ENCODE assay signal across 7 cellular contexts in the genomic region with DNA sequence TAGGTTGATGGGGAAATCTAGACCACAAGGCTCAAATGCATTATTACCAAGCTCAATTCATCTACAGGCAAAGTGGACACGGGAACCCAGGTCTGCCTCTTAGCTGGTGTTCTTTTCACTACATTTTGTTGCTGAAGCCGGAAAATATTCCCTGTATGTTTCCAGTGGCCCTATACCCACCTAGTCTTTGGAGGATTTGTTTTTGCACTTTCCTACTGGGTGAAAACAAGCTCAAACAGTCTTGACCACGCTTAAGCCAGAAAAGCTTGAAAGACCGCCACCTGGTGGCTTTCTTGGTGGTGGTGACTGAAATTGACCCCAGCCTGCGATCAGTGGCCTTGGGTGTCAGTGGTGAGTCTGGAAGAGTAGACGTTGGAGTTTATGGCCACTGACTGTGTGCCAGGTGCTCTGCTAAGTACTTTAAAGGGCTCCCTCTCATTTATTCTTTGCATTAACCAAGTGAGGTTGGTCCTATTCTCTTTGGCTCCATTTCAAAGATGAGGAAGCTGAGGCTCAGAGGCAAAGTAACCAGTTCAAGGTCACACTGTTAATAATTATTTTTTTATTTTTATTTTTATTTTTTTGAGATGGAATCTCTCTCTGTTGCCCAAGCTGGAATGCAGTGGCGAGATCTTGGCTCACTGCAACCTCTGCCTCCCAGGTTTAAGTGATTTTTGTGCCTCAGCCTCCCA. TPM values are rescaled to one million over a fixed set of nuclear protein-coding genes. Genes with fewer than 3 reads are reported as not detected.
DNase-seq lines count a peak whose midpoint lies in the region; ATAC-seq, FAIRE-seq and TF ChIP-seq lines count a peak whose summit lies in the region.

No MANE protein-coding gene starts in this region.

- TF ChIP-seq EP300 in K562 (IDR thresholded peaks at IDR 0.05; ENCODE audit: low read length), result no peak

- TF ChIP-seq RAD21 in K562 (CRISPR knock-in tag; conservative IDR thresholded peaks at IDR 0.05 in 1 of 2, IDR thresholded peaks at IDR 0.05 in 1 of 2), result peak in 1 of 2 experiments; percentile 66; a peak in 3 of 4 replicates

- no peaks in the 10 kb centered on the region for H3K9me1 ChIP-seq in K562 (ENCODE audit: control insufficient read depth, insufficient read depth, low read length)

- ATAC-seq in K562, result peak; percentile 81
- ATAC-seq in HG02588 (IDR thresholded peaks at IDR 0.05; ENCODE audit: unreplicated experiment), result no peak

- intact Hi-C loops in K562 (cut with micrococcal nuclease), result loop anchor here (2.0 kb wide), 1 partner anchor 127 kb away; no protein-coding TSS in a partner anchor

- peak; percentile 78 for DNase-seq in GM03348 (ENCODE audit: low spot score)
- DNase-seq in HT1080 (ENCODE audit: low read depth), result peak; percentile 49
- DNase-seq in SHP77 treated with DMSO at 0.1 percent for 48 hours (lab: John Stamatoyannopoulos, UW), result peak; percentile 60
- peak; percentile 27 to 67 (median 44) for DNase-seq in K562 (ENCODE audit: extremely low read depth in 1 of 4, low spot score in 3 of 4)
- DNase-seq in iPS-NIHi7 (ENCODE audit: extremely low spot score), result peak; percentile 70
- DNase-seq in stimulated activated CD4-positive, alpha-beta T cell treated with anti-CD3 and anti-CD28 coated beads, Interleukin-2, amount 100 ng/mL, for 4 hours (ENCODE audit: low read depth), result peak; percentile 3

- H3K36me3 ChIP-seq in K562 (ENCODE audit: control insufficient read depth, insufficient read depth, low read length), result no peaks in the 10 kb centered on the region

- POLR2A ChIA-PET in K562 (lab: Yijun Ruan, JAX), result interaction anchor here (0.6 kb wide), 2 partner anchors 118 to 923 kb away, joined by 3 read pairs; no protein-coding TSS in a partner anchor

- no peaks in the 10 kb centered on the region for H3K79me2 ChIP-seq in K562 (ENCODE audit: control insufficient read depth, insufficient read depth, low read length)

- no peak for TF ChIP-seq POLR2A in K562 (conservative IDR thresholded peaks at IDR 0.05)

- H2AFZ ChIP-seq in K562 (ENCODE audit: low read depth, low read length), result no peak overlapping the region

- H3K27me3 ChIP-seq in K562 (ENCODE audit: control insufficient read depth in 2 of 2, insufficient read depth in 2 of 2, low read length in 2 of 2), result peaks cover 12 to 57% of the 10 kb centered on the region in 2 experiments; a peak in 4 of 5 replicates

- no peak overlapping the region for H3K9ac ChIP-seq in K562 (ENCODE audit: insufficient read depth in 1 of 2, low read depth in 2 of 2, low read length in 2 of 2)

- H3K9me3 ChIP-seq in K562 (replicated peaks; ENCODE audit: control insufficient read depth, insufficient read depth, low read depth, low read length), result no peaks in the 10 kb centered on the region

- H3K27ac ChIP-seq in K562 (ENCODE audit: extremely low read depth, low read depth, low read length), result no peak overlapping the region

- TF ChIP-seq CTCF in K562 (IDR thresholded peaks at IDR 0.05 in 2 of 3, conservative IDR thresholded peaks at IDR 0.05 in 1 of 3; ENCODE audit: insufficient read depth in 2 of 3, low read depth in 1 of 3, low read length in 3 of 3), result peak; percentile 64 to 70 (median 70)

- H3K4me3 ChIP-seq in K562, result no peak overlapping the region

- H3K4me1 ChIP-seq in K562 (replicated peaks in 1 of 2; ENCODE audit: control insufficient read depth in 2 of 2, insufficient read depth in 2 of 2, low read length in 2 of 2), result peaks cover 0 to 5% of the 10 kb centered on the region in 2 experiments; a peak in 2 of 5 replicates

- no peak overlapping the region for H3K4me2 ChIP-seq in K562 (ENCODE audit: insufficient read depth, low read length)

- WGBS in K562 (ENCODE audit: insufficient coverage, low coverage, missing lambda C conversion rate), result 3% methylated on average over 7 of the region's 7 CpGs

- no peaks in the 10 kb centered on the region for H4K20me1 ChIP-seq in K562 (replicated peaks; ENCODE audit: control insufficient read depth, insufficient read depth, low read length)

- CTCF ChIA-PET in K562 (lab: Yijun Ruan, JAX; ENCODE audit: low intra/inter-chr PET ratio), result interaction anchor here (1.7 kb wide), 1 partner anchor 127 kb away, joined by 9 read pairs; no protein-coding TSS in a partner anchor

- FAIRE-seq in K562 (lab: Jason Lieb, UNC), result peak; percentile 79

- in situ Hi-C loops in K562 (cut with MboI), result loop anchor here (5.0 kb wide), 1 partner anchor 139 kb away; no protein-coding TSS in a partner anchor

- BruUV-seq in K562 (replicated peaks; lab: Mats Ljungman, UMichigan), result no TSS peak

TF ChIP-seq in K562, 482 proteins besides CTCF, POLR2A, EP300 and RAD21:
- 0 out of 2 replicates have a peak, but pooled peaks have one; percentile 43 for TF ChIP-seq ESRRA (IDR thresholded peaks at IDR 0.05; ENCODE audit: borderline replicate concordance, low read depth)
- no peak for TF ChIP-seq ARID2 (IDR thresholded peaks at IDR 0.05)
- TF ChIP-seq SMC3 (conservative IDR thresholded peaks at IDR 0.05; ENCODE audit: insufficient read depth, low read depth, low read length), result peak; percentile 54; the same call in 1 of the 2 replicates
- no peak for TF ChIP-seq MAX (CRISPR knock-in tag; IDR thresholded peaks at IDR 0.05)
- no peak for TF ChIP-seq CREBBP (IDR thresholded peaks at IDR 0.05; ENCODE audit: low read depth, low read length)
- TF ChIP-seq RBM25 (IDR thresholded peaks at IDR 0.05; ENCODE audit: low read depth, low read length, severe bottlenecking), result peak; percentile 53

RNA-seq across cellular contexts. Expression of gene CRTAC1, which starts 11.1 kb away (rescaled TPM):
- not detected in 2 replicates for total RNA-seq in HT1080 (2014; rRNA removed; shearing (Covaris generic))
- not detected in 2 replicates for polyA plus RNA-seq in HT1080 (2015; cell fraction: cytosol; rRNA removed)
- not detected in 2 replicates for polyA plus RNA-seq in HT1080 (2015; cell fraction: nucleus; rRNA removed)
- not detected in 2 replicates for total RNA-seq in K562 (2011; cell fraction: chromatin; rRNA removed; ENCODE audit: low replicate concordance)
- total RNA-seq in K562 (2011; cell fraction: nucleolus; rRNA removed), result not detected in 2 replicates
- not detected in 2 replicates for total RNA-seq in K562 (2011; cell fraction: nucleoplasm; rRNA removed)
- total RNA-seq in K562 (2014; rRNA removed) (not detected in 2 replicates), K562 (2014; rRNA removed; fragmentation: Illumina TruSeq; extraction: Trizol) (not detected in 2 replicates), K562 (2015; rRNA removed; fragmentation: Illumina TruSeq; extraction: Trizol) (not detected in 2 replicates), K562 (2021) (0.09 TPM in 1 of 2 replicates, not detected in the other)
- polyA plus RNA-seq in K562 (2011; rRNA removed) (not detected in 2 replicates), K562 (2014; fragmentation: Illumina TruSeq; extraction: Trizol) (not detected in 2 replicates), K562 (2014; fragmentation: Nextera tagmentation; extraction: Ambion mirVana) (not detected), K562 (2014; rRNA removed) (not detected in 2 replicates)
- polyA plus RNA-seq in K562 (2011; cell fraction: cytosol; rRNA removed), result not detected in 2 replicates
- polyA plus RNA-seq in K562 (2011; cell fraction: nucleus; rRNA removed), result 0.06 TPM in 1 of 2 replicates, not detected in the other
- 0.07 TPM in 1 of 2 replicates, not detected in the other for polyA plus RNA-seq in K562 (2012)
- polyA minus RNA-seq in K562 (2011; rRNA and poly(A)+ RNA removed), result not detected in 2 replicates
- not detected in 2 replicates for polyA minus RNA-seq in K562 (2011; cell fraction: cytosol; rRNA and poly(A)+ RNA removed)
- polyA minus RNA-seq in K562 (2011; cell fraction: nucleus; rRNA and poly(A)+ RNA removed), result not detected in 2 replicates

Comparison
In these comparisons a context has a peak if more than half of its experiments do, and no peak if none do; other contexts are left out.
1. DNase-seq: peak in every context shown above with its lines; median percentile 78 in GM03348; 70 in iPS-NIHi7; 60 in SHP77 treated with DMSO at 0.1 percent for 48 hours; 49 in HT1080; 44 in K562; 3 in stimulated activated CD4-positive, alpha-beta T cell treated with anti-CD3 and anti-CD28 coated beads, Interleukin-2, amount 100 ng/mL, for 4 hours.